In the genomic region with DNA sequence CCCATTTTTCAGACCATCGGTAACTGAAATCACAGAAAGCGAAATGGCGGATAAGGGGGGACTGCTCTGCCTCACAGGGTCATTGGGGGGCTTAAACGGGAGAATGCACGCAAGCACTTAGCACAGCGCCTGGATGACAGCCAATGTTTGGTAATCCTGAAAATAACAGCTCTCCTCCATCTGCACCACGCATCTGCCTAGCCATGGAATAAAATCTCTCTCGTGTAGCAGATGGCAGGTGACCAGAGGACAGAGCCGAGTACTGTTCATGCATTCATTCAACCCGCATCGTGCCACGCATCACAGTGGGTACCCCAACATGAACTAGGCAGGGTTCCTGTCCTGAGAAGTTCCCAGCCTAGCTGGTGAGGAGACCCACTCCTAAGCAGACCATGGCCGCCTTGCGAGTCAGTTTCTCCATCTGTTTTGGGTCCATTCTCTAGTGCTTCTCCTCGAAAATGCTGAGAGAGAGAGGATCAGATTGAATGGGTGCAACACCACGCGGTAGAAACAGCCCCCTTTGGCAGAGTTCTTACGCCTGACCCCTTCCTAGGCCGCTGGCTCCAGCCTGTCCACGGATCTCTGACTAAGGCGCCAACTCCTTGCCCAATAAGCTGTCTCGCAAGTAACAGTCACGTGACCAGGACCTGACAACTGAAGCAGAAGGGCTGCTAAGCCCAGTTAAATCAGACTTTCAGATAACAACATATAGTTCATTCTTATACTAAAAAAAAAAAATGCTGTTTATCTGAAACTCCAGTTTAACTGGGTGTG, we compare ENCODE assay signal across 10 cellular contexts. TPM values are rescaled to one million over a fixed set of nuclear protein-coding genes. Genes with fewer than 3 reads are reported as not detected.
DNase-seq lines count a peak whose midpoint lies in the region; ATAC-seq, FAIRE-seq and TF ChIP-seq lines count a peak whose summit lies in the region.
"Had no signal": no experiment of that assay in that cellular context is flagged by ENCODE, and none has a peak within 500 bp of the region (broad histone marks: within the 10 kb centered on the region; RNA-seq: fewer than 3 reads in every experiment).

No MANE protein-coding gene starts in this region.

- H3K9me3 ChIP-seq in adipocyte (ENCODE audit: control insufficient read depth, low read length) (peaks cover 11% of the 10 kb centered on the region), right atrium auricular region (peaks cover 0 to 8% of the 10 kb centered on the region in 2 donors), small intestine (ENCODE audit: control insufficient read depth, low read depth) (no peaks in the 10 kb centered on the region)

- 54 to 60% (median 59%) methylated on average over 23 of the region's 23 CpGs for WGBS in small intestine, 3 donors

- no peak for ATAC-seq in HG02938 (IDR thresholded peaks at IDR 0.05; ENCODE audit: unreplicated experiment)
- no peak for ATAC-seq in HG02885 (IDR thresholded peaks at IDR 0.05; ENCODE audit: poor library complexity, unreplicated experiment)

- H3K27ac ChIP-seq in right atrium auricular region: peak overlapping the region in 1 of 2 donors; percentile 53
- peak overlapping the region; percentile 2 to 45 for H3K27ac ChIP-seq in small intestine (ENCODE audit: low read depth in 1 of 2, low read length in 1 of 2)

- DNase-seq in M059J (ENCODE audit: low read depth) (peak; percentile 43), adipocyte (ENCODE audit: low read depth) (no peak), right atrium auricular region (ENCODE audit: low spot score) (peak; percentile 74), small intestine (peak; percentile 67), HT-29 (ENCODE audit: low spot score) (no peak), NCI-H187 (lab: John Stamatoyannopoulos, UW) (no peak)
- DNase-seq: activated naive CD4-positive, alpha-beta T cell treated with anti-CD3 and anti-CD28 coated beads, Interleukin-2, amount 50 U/mL, for 16 hours; NCI-H2029 had no signal

- TF ChIP-seq CTCF in right atrium auricular region (IDR thresholded peaks at IDR 0.05): no peak

- H3K4me1 ChIP-seq in adipocyte (ENCODE audit: control insufficient read depth, insufficient read depth, low read length): peaks cover 18% of the 10 kb centered on the region
- H3K4me1 ChIP-seq in right atrium auricular region: no peaks in the 10 kb centered on the region
- H3K4me1 ChIP-seq in small intestine (ENCODE audit: control insufficient read depth in 2 of 2, insufficient read depth in 1 of 2, low read depth in 1 of 2, low read length in 1 of 2): no peaks in the 10 kb centered on the region

- H3K27me3 ChIP-seq in adipocyte (replicated peaks; ENCODE audit: control insufficient read depth, insufficient read depth, low read length) (no peaks in the 10 kb centered on the region), right atrium auricular region (no peaks in the 10 kb centered on the region), small intestine (ENCODE audit: control insufficient read depth in 2 of 2, insufficient read depth in 2 of 2, low read length in 2 of 2) (no peaks in the 10 kb centered on the region)

- H3K4me3 ChIP-seq in adipocyte (ENCODE audit: low read length) (no peak overlapping the region), right atrium auricular region (no peak overlapping the region), small intestine (ENCODE audit: low read depth in 1 of 2, low read length in 2 of 2) (no peak overlapping the region)

- H3K36me3 ChIP-seq in adipocyte (ENCODE audit: control insufficient read depth, insufficient read depth, low read length, severe bottlenecking) (no peaks in the 10 kb centered on the region), right atrium auricular region (no peaks in the 10 kb centered on the region), small intestine (ENCODE audit: control insufficient read depth in 2 of 2, insufficient read depth in 2 of 2, low read length in 2 of 2) (no peaks in the 10 kb centered on the region)

- H3K9ac ChIP-seq in adipocyte (ENCODE audit: low read length): peak overlapping the region; percentile 74

- no peak for FAIRE-seq in small intestine (lab: Jason Lieb, UNC)

RNA-seq across cellular contexts. Expression of a gene that starts 7.3 kb away (rescaled TPM):
- 0.25 TPM in 1 of 2 replicates, not detected in the other for total RNA-seq in M059J (2014; rRNA removed; shearing (Covaris generic))
- total RNA-seq in right atrium auricular region: under 1 TPM; 0.56 to 0.71 TPM
- polyA plus RNA-seq in small intestine: 1 to 10 TPM in 2 of 3 donors, under 1 TPM in 1; 0.73 to 9.2 (median 8.6) TPM
- total RNA-seq in HT-29 (2014; rRNA removed; shearing (Covaris generic)): 1.4 and 3.1 TPM in 2 replicates

Comparison
In these comparisons a context has a peak if more than half of its experiments do, and no peak if none do; other contexts are left out.
1. DNase-seq: peak in M059J (single experiment), right atrium auricular region (single experiment) and small intestine (single experiment); none in adipocyte (single experiment), HT-29 (single experiment) and NCI-H187 (0 of 2).